1 cellular context compared by ENCODE assay signal in genomic region chr2:65227471-65228248, GRCh38.
TF ChIP-seq lines count a peak whose summit lies in the region.

Gene ACTR2, plus strand, starts transcription at chr2:65227831. Its CDS starts 79 bp downstream, at chr2:65227910.

TF ChIP-seq in K562, 482 proteins besides CTCF, POLR2A, EP300 and RAD21 (continued from another document and continues in another):
- TF ChIP-seq BCLAF1 (IDR thresholded peaks at IDR 0.05; ENCODE audit: borderline replicate concordance in 1 of 2, control insufficient read depth in 1 of 2, low read depth in 2 of 2, low read length in 1 of 2) = 0 out of 4 replicates have a peak, but pooled peaks of 1 of the 2 experiments have one; percentile 57
- TF ChIP-seq FOXJ3 (CRISPR knock-in tag; IDR thresholded peaks at IDR 0.05) = no peak
- 0 out of 2 replicates have a peak, but pooled peaks have one; percentile 36 for TF ChIP-seq GATAD2B (IDR thresholded peaks at IDR 0.05; ENCODE audit: borderline replicate concordance)
- peak; percentile 75; the same call in 1 of the 2 replicates for TF ChIP-seq HNRNPL (IDR thresholded peaks at IDR 0.05; ENCODE audit: low read depth, low read length)
- TF ChIP-seq PRDM10 (IDR thresholded peaks at IDR 0.05; ENCODE audit: partially characterized antibody) = peak; percentile 1
- no peak for TF ChIP-seq KLF10 (CRISPR knock-in tag; IDR thresholded peaks at IDR 0.05)
- peak; percentile 40 for TF ChIP-seq NFIC (IDR thresholded peaks at IDR 0.05)
- TF ChIP-seq NCOA4 (IDR thresholded peaks at IDR 0.05; ENCODE audit: partially characterized antibody) = no peak
- peak; percentile 27 for TF ChIP-seq CTBP1 (IDR thresholded peaks at IDR 0.05; ENCODE audit: borderline replicate concordance)
- no peak for TF ChIP-seq ZNF76 (CRISPR knock-in tag; IDR thresholded peaks at IDR 0.05; ENCODE audit: borderline replicate concordance)
- peak; percentile 56 for TF ChIP-seq RB1 (IDR thresholded peaks at IDR 0.05; ENCODE audit: low read depth)
- TF ChIP-seq CHD1 (IDR thresholded peaks at IDR 0.05; ENCODE audit: low read length) = peak; percentile 57
- TF ChIP-seq SRSF7 (optimal IDR thresholded peaks at IDR 0.05; ENCODE audit: low read depth, low read length) = no peak
- TF ChIP-seq TSHZ1 (CRISPR knock-in tag; IDR thresholded peaks at IDR 0.05) = no peak
- TF ChIP-seq ZNF263 (CRISPR knock-in tag; IDR thresholded peaks at IDR 0.05; ENCODE audit: borderline replicate concordance) = 0 out of 2 replicates have a peak, but pooled peaks have one; percentile 55
- no peak for TF ChIP-seq ZNF277 (CRISPR knock-in tag; IDR thresholded peaks at IDR 0.05; ENCODE audit: borderline replicate concordance)
- peak; percentile 95 for TF ChIP-seq SUPT5H (IDR thresholded peaks at IDR 0.05)
- peak; percentile 74; the same call in 1 of the 2 replicates for TF ChIP-seq C11orf30 (IDR thresholded peaks at IDR 0.05; ENCODE audit: low read depth)
- peak; percentile 24; the same call in 1 of the 2 replicates for TF ChIP-seq GTF2A2 (tag; IDR thresholded peaks at IDR 0.05)
- peak; percentile 57; the same call in 1 of the 2 replicates for TF ChIP-seq E2F3 (CRISPR knock-in tag; IDR thresholded peaks at IDR 0.05)
- TF ChIP-seq BDP1 (IDR thresholded peaks at IDR 0.05; ENCODE audit: insufficient read depth, insufficient read length) = no peak
- peak in 2 of 3 experiments; percentile 33 to 97; a peak in 5 of 6 replicates for TF ChIP-seq ZBTB11 (CRISPR knock-in tag; IDR thresholded peaks at IDR 0.05)
- TF ChIP-seq E2F1 (CRISPR knock-in tag; IDR thresholded peaks at IDR 0.05) = peak; percentile 85
- 0 out of 2 replicates have a peak, but pooled peaks have one; percentile 41 for TF ChIP-seq SAFB (IDR thresholded peaks at IDR 0.05; ENCODE audit: borderline replicate concordance, low read depth, low read length)
- TF ChIP-seq NR2C2 (CRISPR knock-in tag; IDR thresholded peaks at IDR 0.05) = no peak
- peak; percentile 97 for TF ChIP-seq NR2C2 (tag; IDR thresholded peaks at IDR 0.05)
- TF ChIP-seq ID3 (CRISPR knock-in tag; IDR thresholded peaks at IDR 0.05) = no peak
- peak; percentile 45; the same call in 1 of the 2 replicates for TF ChIP-seq ID3 (tag; IDR thresholded peaks at IDR 0.05)
- no peak for TF ChIP-seq GATAD2A (IDR thresholded peaks at IDR 0.05)
- TF ChIP-seq PBX2 (CRISPR knock-in tag; IDR thresholded peaks at IDR 0.05; ENCODE audit: low read depth) = peak; percentile 91
- TF ChIP-seq PBX2 (tag; conservative IDR thresholded peaks at IDR 0.05; ENCODE audit: low read depth) = peak; percentile 99
- no peak for TF ChIP-seq ZNF140 (CRISPR knock-in tag; IDR thresholded peaks at IDR 0.05)
- peak; percentile 67; the same call in 1 of the 2 replicates for TF ChIP-seq POLR2AphosphoS2 (IDR thresholded peaks at IDR 0.05; ENCODE audit: low read length)
- no peak for TF ChIP-seq CTCFL (IDR thresholded peaks at IDR 0.05; ENCODE audit: borderline replicate concordance, insufficient read depth, low read depth, low read length, poor library complexity, severe bottlenecking)
- TF ChIP-seq ETV6 (IDR thresholded peaks at IDR 0.05; ENCODE audit: borderline replicate concordance in 1 of 2, low read depth in 2 of 2, low read length in 1 of 2) = peak in 1 of 2 experiments; percentile 19; a peak in 1 of 4 replicates
- TF ChIP-seq ETV6 (CRISPR knock-in tag; IDR thresholded peaks at IDR 0.05; ENCODE audit: borderline replicate concordance) = no peak
- TF ChIP-seq ZNF79 (CRISPR knock-in tag; IDR thresholded peaks at IDR 0.05; ENCODE audit: low read depth) = no peak
